ENCODE assay signal across 17 cellular contexts in genomic region chr1:23629728-23630290, GRCh38.
DNase-seq lines count a peak whose midpoint lies in the region; ATAC-seq and FAIRE-seq lines count a peak whose summit lies in the region.
"Had no signal": no experiment of that assay in that cellular context is flagged by ENCODE, and none has a peak within 500 bp of the region (broad histone marks: within the 10 kb centered on the region; RNA-seq: fewer than 3 reads in every experiment).

No MANE protein-coding gene starts in this region.

- ATAC-seq in activated T-helper 17 cell treated with anti-CD3 and anti-CD28 coated beads, Interleukin-2, amount 50 U/mL, for 72 hours (replicated peaks), result no peak
- ATAC-seq in naive thymus-derived CD8-positive, alpha-beta T cell, result no peak
- no peak for ATAC-seq in GM21447 (IDR thresholded peaks at IDR 0.05; ENCODE audit: unreplicated experiment)

- H3K36me3 Mint-ChIP-seq in activated CD4-positive, alpha-beta T cell treated with anti-CD3 and anti-CD28 coated beads, Interleukin-2, amount 10 ng/mL, durations not matched to agents 7 days and 5 days (ENCODE audit: low read depth), result peaks cover 6% of the 10 kb centered on the region
- no peaks in the 10 kb centered on the region for H3K36me3 Mint-ChIP-seq in activated T-helper 17 cell treated with anti-CD3 and anti-CD28 coated beads, Interleukin-2, amount 50 U/mL, for 72 hours (ENCODE audit: low read depth)
- no peaks in the 10 kb centered on the region for H3K36me3 Mint-ChIP-seq in naive thymus-derived CD8-positive, alpha-beta T cell
- no peaks in the 10 kb centered on the region for H3K36me3 Mint-ChIP-seq in activated T-cell treated with anti-CD3 and anti-CD28 coated beads, Interleukin-2, amount 50 U/mL, for 24 hours (ENCODE audit: low read depth)

- POLR2A ChIA-PET in activated CD4-positive, alpha-beta T cell treated with anti-CD3 and anti-CD28 coated beads, Interleukin-2, amount 10 ng/mL, durations not matched to agents 7 days and 5 days (lab: Charles Lee), result no interaction called here
- POLR2A ChIA-PET in naive thymus-derived CD8-positive, alpha-beta T cell (lab: Charles Lee), result interaction anchor here (0.7 to 14.9 kb wide), 7 partner anchors 11 to 145 kb away, joined by 3 to 612 read pairs (median 8); partner anchors contain the start of gene ID3

- peak; percentile 11 for FAIRE-seq in G401.6 (lab: Jason Lieb, UNC)

- DNase-seq in activated CD4-positive, alpha-beta T cell treated with anti-CD3 and anti-CD28 coated beads, Interleukin-2, amount 10 ng/mL, durations not matched to agents 7 days and 5 days, result no peak
- no peak for DNase-seq in activated CD4-positive, alpha-beta T cell treated with anti-CD3 and anti-CD28 coated beads, Interleukin-2, amount 50 U/mL, for 4 hours
- DNase-seq in naive thymus-derived CD8-positive, alpha-beta T cell, result no peak
- no peak for DNase-seq in NCI-H69 (lab: John Stamatoyannopoulos, UW)
- DNase-seq in activated T-cell treated with anti-CD3 and anti-CD28 coated beads, Interleukin-2, amount 50 U/mL, for 24 hours, result no peak
- DNase-seq: 8988T, Calu3, GDM1, GOT3, Kasumi-1, NCI-H1417, NCI-H2029 treated with DMSO at 0.1 percent for 48 hours, NCI-H510A treated with DMSO at 0.1 percent for 48 hours, SJCRH30 had no signal

- H3K27ac Mint-ChIP-seq in activated CD4-positive, alpha-beta T cell treated with anti-CD3 and anti-CD28 coated beads, Interleukin-2, amount 10 ng/mL, durations not matched to agents 7 days and 5 days, result peak overlapping the region; percentile 22
- H3K27ac Mint-ChIP-seq in activated T-helper 17 cell treated with anti-CD3 and anti-CD28 coated beads, Interleukin-2, amount 50 U/mL, for 72 hours, result no peak overlapping the region
- H3K27ac Mint-ChIP-seq in naive thymus-derived CD8-positive, alpha-beta T cell, result peak overlapping the region in 8 of 10 donors; percentile 36 to 89 (median 68)
- no peak overlapping the region for H3K27ac Mint-ChIP-seq in activated T-cell treated with anti-CD3 and anti-CD28 coated beads, Interleukin-2, amount 50 U/mL, for 24 hours

- peaks cover 3% of the 10 kb centered on the region for H3K9me3 Mint-ChIP-seq in activated CD4-positive, alpha-beta T cell treated with anti-CD3 and anti-CD28 coated beads, Interleukin-2, amount 10 ng/mL, durations not matched to agents 7 days and 5 days
- no peaks in the 10 kb centered on the region for H3K9me3 Mint-ChIP-seq in activated T-helper 17 cell treated with anti-CD3 and anti-CD28 coated beads, Interleukin-2, amount 50 U/mL, for 72 hours
- H3K9me3 Mint-ChIP-seq in naive thymus-derived CD8-positive, alpha-beta T cell, result peaks cover 0 to 11% (median 0%) of the 10 kb centered on the region in 9 donors
- H3K9me3 Mint-ChIP-seq in activated T-cell treated with anti-CD3 and anti-CD28 coated beads, Interleukin-2, amount 50 U/mL, for 24 hours, result peaks cover 3% of the 10 kb centered on the region

- H3K4me3 Mint-ChIP-seq in activated CD4-positive, alpha-beta T cell treated with anti-CD3 and anti-CD28 coated beads, Interleukin-2, amount 10 ng/mL, durations not matched to agents 7 days and 5 days, result no peak overlapping the region
- peak overlapping the region; percentile 80 for H3K4me3 Mint-ChIP-seq in activated T-helper 17 cell treated with anti-CD3 and anti-CD28 coated beads, Interleukin-2, amount 50 U/mL, for 72 hours
- peak overlapping the region in 7 of 10 donors; percentile 9 to 83 (median 11) for H3K4me3 Mint-ChIP-seq in naive thymus-derived CD8-positive, alpha-beta T cell
- H3K4me3 Mint-ChIP-seq in activated T-cell treated with anti-CD3 and anti-CD28 coated beads, Interleukin-2, amount 50 U/mL, for 24 hours, result no peak overlapping the region

- peaks cover 46% of the 10 kb centered on the region for H3K4me1 Mint-ChIP-seq in activated CD4-positive, alpha-beta T cell treated with anti-CD3 and anti-CD28 coated beads, Interleukin-2, amount 10 ng/mL, durations not matched to agents 7 days and 5 days
- peaks cover 31% of the 10 kb centered on the region for H3K4me1 Mint-ChIP-seq in activated T-helper 17 cell treated with anti-CD3 and anti-CD28 coated beads, Interleukin-2, amount 50 U/mL, for 72 hours
- peaks cover 37 to 64% (median 62%) of the 10 kb centered on the region in 4 donors for H3K4me1 Mint-ChIP-seq in naive thymus-derived CD8-positive, alpha-beta T cell
- H3K4me1 Mint-ChIP-seq in activated T-cell treated with anti-CD3 and anti-CD28 coated beads, Interleukin-2, amount 50 U/mL, for 24 hours (ENCODE audit: low read depth), result peaks cover 50% of the 10 kb centered on the region

- CTCF ChIA-PET in activated CD4-positive, alpha-beta T cell treated with anti-CD3 and anti-CD28 coated beads, Interleukin-2, amount 10 ng/mL, durations not matched to agents 7 days and 5 days (lab: Charles Lee), result interaction anchor here (0.6 to 0.9 kb wide), 2 partner anchors 77 to 467 kb away, joined by 3 read pairs; no protein-coding TSS in a partner anchor

- no peaks in the 10 kb centered on the region for H3K27me3 Mint-ChIP-seq in activated CD4-positive, alpha-beta T cell treated with anti-CD3 and anti-CD28 coated beads, Interleukin-2, amount 10 ng/mL, durations not matched to agents 7 days and 5 days
- no peaks in the 10 kb centered on the region for H3K27me3 Mint-ChIP-seq in activated T-helper 17 cell treated with anti-CD3 and anti-CD28 coated beads, Interleukin-2, amount 50 U/mL, for 72 hours
- H3K27me3 Mint-ChIP-seq in naive thymus-derived CD8-positive, alpha-beta T cell, result no peaks in the 10 kb centered on the region
- H3K27me3 Mint-ChIP-seq in activated T-cell treated with anti-CD3 and anti-CD28 coated beads, Interleukin-2, amount 50 U/mL, for 24 hours, result no peaks in the 10 kb centered on the region

Comparison
In these comparisons a context has a peak if more than half of its experiments do, and no peak if none do; other contexts are left out.
1. H3K27ac Mint-ChIP-seq: peak in activated CD4-positive, alpha-beta T cell treated with anti-CD3 and anti-CD28 coated beads, Interleukin-2, amount 10 ng/mL, durations not matched to agents 7 days and 5 days (single experiment) and naive thymus-derived CD8-positive, alpha-beta T cell (8 of 10); none in activated T-helper 17 cell treated with anti-CD3 and anti-CD28 coated beads, Interleukin-2, amount 50 U/mL, for 72 hours (single experiment) and activated T-cell treated with anti-CD3 and anti-CD28 coated beads, Interleukin-2, amount 50 U/mL, for 24 hours (single experiment).
2. H3K4me3 Mint-ChIP-seq: peak in activated T-helper 17 cell treated with anti-CD3 and anti-CD28 coated beads, Interleukin-2, amount 50 U/mL, for 72 hours (single experiment) and naive thymus-derived CD8-positive, alpha-beta T cell (7 of 10); none in activated CD4-positive, alpha-beta T cell treated with anti-CD3 and anti-CD28 coated beads, Interleukin-2, amount 10 ng/mL, durations not matched to agents 7 days and 5 days (single experiment) and activated T-cell treated with anti-CD3 and anti-CD28 coated beads, Interleukin-2, amount 50 U/mL, for 24 hours (single experiment).